ENCODE assay signal across 14 cellular contexts in the genomic region with DNA sequence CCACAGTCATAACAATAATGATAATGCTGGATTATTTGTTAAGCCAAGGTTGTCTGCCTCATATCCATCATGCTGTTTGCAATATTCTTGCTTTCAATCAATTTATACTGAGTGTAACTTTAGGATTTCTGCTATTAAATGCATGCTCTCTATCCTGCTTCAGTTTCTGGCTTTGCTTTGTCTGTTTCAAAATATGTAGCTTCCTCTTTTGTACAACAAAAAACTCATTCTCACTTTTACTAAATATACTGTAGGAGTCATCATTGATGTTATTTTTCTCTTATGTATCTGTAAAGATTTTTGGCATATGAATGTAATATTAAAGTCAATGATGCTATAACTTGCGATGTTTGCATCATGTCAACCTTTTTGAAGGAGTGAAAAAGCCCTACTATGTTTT.
"Had no signal": no experiment of that assay in that cellular context is flagged by ENCODE, and none has a peak within 500 bp of the region (broad histone marks: within the 10 kb centered on the region; RNA-seq: fewer than 3 reads in every experiment).

No MANE protein-coding gene starts in this region.

- H3K4me1 Mint-ChIP-seq: stimulated activated effector memory CD8-positive, alpha-beta T cell treated with anti-CD3 and anti-CD28 coated beads, Interleukin-12 subunit alpha, Interleukin-12 subunit beta, amount 100 ng/mL, for 72 hours had no signal

- H3K9me3 ChIP-seq: left lung had no signal

- H3K9me3 Mint-ChIP-seq: central memory CD8-positive, alpha-beta T cell; naive thymus-derived CD8-positive, alpha-beta T cell; stimulated activated effector memory CD8-positive, alpha-beta T cell treated with anti-CD3 and anti-CD28 coated beads, Interleukin-12 subunit alpha, Interleukin-12 subunit beta, amount 100 ng/mL, for 72 hours had no signal

- H3K4me3 ChIP-seq: coronary artery, hepatocyte, left lung had no signal

- H3K27me3 ChIP-seq: hepatocyte, left lung had no signal

- H3K27ac ChIP-seq: coronary artery, hepatocyte, left lung had no signal

- DNase-seq: activated CD4-positive, alpha-beta T cell treated with anti-CD3 and anti-CD28 coated beads, Interleukin-2, amount 50 U/mL, for 1 hour; activated CD8-positive, alpha-beta memory T cell treated with anti-CD3 and anti-CD28 coated beads for 24 hours; activated gamma-delta T cell treated with Interleukin-2 at 50 U/mL for 16 hours; amniotic stem cell; left lung; mammary epithelial cell; naive thymus-derived CD8-positive, alpha-beta T cell had no signal

- H3K27me3 Mint-ChIP-seq: activated naive CD8-positive, alpha-beta T cell; central memory CD8-positive, alpha-beta T cell; naive thymus-derived CD8-positive, alpha-beta T cell had no signal

- ATAC-seq: activated CD4-positive, CD25-positive, alpha-beta regulatory T cell treated with anti-CD3 and anti-CD28 coated beads, Interleukin-2, amount 50 U/mL, for 24 hours; esophagus mucosa; left lung; naive thymus-derived CD8-positive, alpha-beta T cell; stimulated activated effector memory CD8-positive, alpha-beta T cell treated with anti-CD3 and anti-CD28 coated beads, Interleukin-12 subunit alpha, Interleukin-12 subunit beta, amount 100 ng/mL, for 72 hours had no signal

- H3K27ac Mint-ChIP-seq: activated naive CD8-positive, alpha-beta T cell; naive thymus-derived CD8-positive, alpha-beta T cell; stimulated activated effector memory CD8-positive, alpha-beta T cell treated with anti-CD3 and anti-CD28 coated beads, Interleukin-12 subunit alpha, Interleukin-12 subunit beta, amount 100 ng/mL, for 72 hours had no signal

- H3K4me3 Mint-ChIP-seq: activated naive CD8-positive, alpha-beta T cell; central memory CD8-positive, alpha-beta T cell; naive thymus-derived CD8-positive, alpha-beta T cell; stimulated activated effector memory CD8-positive, alpha-beta T cell treated with anti-CD3 and anti-CD28 coated beads, Interleukin-12 subunit alpha, Interleukin-12 subunit beta, amount 100 ng/mL, for 72 hours had no signal
